In the genomic region with DNA sequence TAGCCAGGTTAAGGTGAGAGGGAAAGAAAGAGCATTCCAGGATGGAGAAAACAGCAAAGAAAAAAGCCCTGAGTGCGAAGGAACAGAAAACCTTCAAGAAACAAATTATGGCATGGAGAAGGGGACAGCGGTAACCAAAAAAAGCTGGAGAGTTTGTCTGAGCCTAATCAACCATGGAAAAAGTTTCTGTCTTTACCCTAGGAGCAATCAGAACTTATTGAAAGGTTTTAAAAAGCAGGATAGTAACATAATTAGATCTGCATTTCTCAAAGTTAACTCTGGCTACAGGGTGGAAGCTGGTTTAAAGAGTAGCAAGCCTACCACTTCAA, we compare ENCODE assay signal across 15 cellular contexts. TPM values are rescaled to one million over a fixed set of nuclear protein-coding genes. Genes with fewer than 3 reads are reported as not detected.
"Had no signal": no experiment of that assay in that cellular context is flagged by ENCODE, and none has a peak within 500 bp of the region (broad histone marks: within the 10 kb centered on the region; RNA-seq: fewer than 3 reads in every experiment).

No MANE protein-coding gene starts in this region.

- H3K4me1 ChIP-seq: foreskin keratinocyte, prostate gland had no signal

- H3K4me3 Mint-ChIP-seq: activated CD4-positive, alpha-beta T cell treated with anti-CD3 and anti-CD28 coated beads, Interleukin-2, amount 10 ng/mL, durations not matched to agents 7 days and 5 days; activated CD8-positive, alpha-beta memory T cell treated with anti-CD3 and anti-CD28 coated beads, Interleukin-2, amount 10 ng/mL, durations not matched to agents 7 days and 5 days; activated CD8-positive, alpha-beta T cell treated with anti-CD3 and anti-CD28 coated beads for 36 hours; activated naive CD8-positive, alpha-beta T cell treated with anti-CD3 and anti-CD28 coated beads, Interleukin-2, amount 50 U/mL, for 24 hours; activated T-helper 1 cell treated with anti-CD3 and anti-CD28 coated beads, Interleukin-12 subunit alpha, Interleukin-12 subunit beta, Interleukin-2, Interleukin-4 antibody, amounts not matched to agents 30 ng/mL and 10 ng/mL and 1 ng/mL, durations not matched to agents 14 hours and 24 hours and 36 hours; mesothelial cell of epicardium; nephron progenitor cell had no signal

- DNase-seq: activated CD4-positive, CD25-positive, alpha-beta regulatory T cell treated with anti-CD3 and anti-CD28 coated beads, Interleukin-2, amount 50 U/mL, for 72 hours; activated gamma-delta T cell; activated naive CD8-positive, alpha-beta T cell treated with anti-CD3 and anti-CD28 coated beads, Interleukin-2, amount 50 U/mL, for 24 hours; spleen had no signal

- H3K27me3 Mint-ChIP-seq: activated CD4-positive, alpha-beta T cell treated with anti-CD3 and anti-CD28 coated beads, Interleukin-2, amount 10 ng/mL, durations not matched to agents 7 days and 5 days; activated CD8-positive, alpha-beta memory T cell treated with anti-CD3 and anti-CD28 coated beads, Interleukin-2, amount 10 ng/mL, durations not matched to agents 7 days and 5 days; activated CD8-positive, alpha-beta T cell treated with anti-CD3 and anti-CD28 coated beads for 36 hours; activated naive CD8-positive, alpha-beta T cell treated with anti-CD3 and anti-CD28 coated beads, Interleukin-2, amount 50 U/mL, for 24 hours had no signal

- H3K27me3 ChIP-seq: body of pancreas, foreskin keratinocyte, spleen had no signal

- H3K27ac ChIP-seq: body of pancreas, foreskin keratinocyte, prostate gland, spleen, thoracic aorta had no signal

- ATAC-seq: activated CD8-positive, alpha-beta memory T cell treated with anti-CD3 and anti-CD28 coated beads, Interleukin-2, amount 10 ng/mL, durations not matched to agents 7 days and 5 days; activated CD8-positive, alpha-beta T cell treated with anti-CD3 and anti-CD28 coated beads for 36 hours; body of pancreas; left lobe of liver had no signal

- H3K36me3 ChIP-seq: prostate gland, spleen, thoracic aorta had no signal

- H3K27ac Mint-ChIP-seq: activated CD4-positive, alpha-beta T cell treated with anti-CD3 and anti-CD28 coated beads, Interleukin-2, amount 10 ng/mL, durations not matched to agents 7 days and 5 days; activated CD8-positive, alpha-beta memory T cell treated with anti-CD3 and anti-CD28 coated beads, Interleukin-2, amount 10 ng/mL, durations not matched to agents 7 days and 5 days; activated CD8-positive, alpha-beta T cell treated with anti-CD3 and anti-CD28 coated beads for 36 hours; activated naive CD8-positive, alpha-beta T cell treated with anti-CD3 and anti-CD28 coated beads, Interleukin-2, amount 50 U/mL, for 24 hours; activated T-helper 1 cell treated with anti-CD3 and anti-CD28 coated beads, Interleukin-12 subunit alpha, Interleukin-12 subunit beta, Interleukin-2, Interleukin-4 antibody, amounts not matched to agents 30 ng/mL and 10 ng/mL and 1 ng/mL, durations not matched to agents 14 hours and 24 hours and 36 hours; mesothelial cell of epicardium; nephron progenitor cell had no signal

- H3K36me3 Mint-ChIP-seq: activated CD8-positive, alpha-beta memory T cell treated with anti-CD3 and anti-CD28 coated beads, Interleukin-2, amount 10 ng/mL, durations not matched to agents 7 days and 5 days; mesothelial cell of epicardium had no signal

- H3K9me3 ChIP-seq: body of pancreas, prostate gland, spleen, thoracic aorta had no signal

- H3K4me3 ChIP-seq: body of pancreas, prostate gland, spleen, thoracic aorta had no signal

RNA-seq across cellular contexts. Expression of a gene that starts 26.1 kb away (rescaled TPM):
- total RNA-seq: left lobe of liver, thoracic aorta had no signal
